28 cellular contexts compared by ENCODE assay signal in the genomic region with DNA sequence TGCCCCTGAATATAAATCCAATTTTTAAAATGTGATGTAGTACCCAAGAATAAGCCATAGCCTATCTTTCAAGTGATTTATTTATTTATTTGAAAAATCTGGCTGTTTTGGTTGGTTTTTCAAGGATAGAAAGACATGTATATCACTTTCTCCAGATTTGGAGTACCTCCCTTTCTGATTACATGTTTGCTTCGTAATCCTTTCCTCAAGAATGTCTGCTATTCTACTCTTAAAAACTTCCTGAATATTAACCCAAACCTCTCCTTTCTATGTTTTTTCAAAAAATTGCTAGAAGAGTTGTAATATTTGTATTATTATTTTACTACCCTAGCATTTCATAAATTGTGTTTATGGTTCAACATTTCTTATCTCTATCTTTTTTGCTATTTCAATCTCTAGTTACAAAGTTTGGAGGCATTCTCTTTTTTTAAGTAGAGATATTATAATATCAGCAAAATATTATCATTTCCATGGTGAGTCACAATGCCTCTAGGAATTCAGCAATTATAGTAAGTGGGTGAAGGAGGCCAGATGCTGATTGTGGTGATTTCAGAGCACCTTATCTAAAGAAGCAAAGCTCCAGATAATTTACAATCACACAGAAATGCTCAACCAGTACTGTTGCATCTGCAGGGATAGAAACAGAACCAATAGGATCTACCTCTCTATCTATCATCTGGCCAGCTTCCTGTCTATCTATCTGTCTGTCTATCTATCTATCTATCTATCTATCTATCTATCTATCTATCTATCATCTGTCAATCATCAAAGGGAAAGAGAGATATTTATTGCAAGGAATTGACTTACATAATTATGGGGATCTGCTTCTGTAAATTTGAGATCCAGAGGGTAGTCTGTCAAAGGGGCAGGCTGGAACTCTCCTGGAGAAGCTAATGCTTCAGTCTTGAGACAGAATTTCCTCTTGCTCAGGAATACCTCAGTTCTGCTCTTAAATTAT.
DNase-seq lines count a peak whose midpoint lies in the region; ATAC-seq and TF ChIP-seq lines count a peak whose summit lies in the region.
"Had no signal": no experiment of that assay in that cellular context is flagged by ENCODE, and none has a peak within 500 bp of the region (broad histone marks: within the 10 kb centered on the region; RNA-seq: fewer than 3 reads in every experiment).

No MANE protein-coding gene starts in this region.

- TF ChIP-seq POLR2A in tibial nerve (IDR thresholded peaks at IDR 0.05) = no peak
- no peak for TF ChIP-seq POLR2A in stomach (IDR thresholded peaks at IDR 0.05)

- WGBS in tibial nerve, 2 donors = 30 to 43% methylated on average over 1 of the region's 1 CpG
- WGBS in stomach, 5 donors = 38 to 61% (median 51%) methylated on average over 1 of the region's 1 CpG

- TF ChIP-seq CTCF in chondrocyte (IDR thresholded peaks at IDR 0.05) (no peak), lower lobe of right lung (IDR thresholded peaks at IDR 0.05) (no peak), tibial nerve (IDR thresholded peaks at IDR 0.05) (no peak), stomach (IDR thresholded peaks at IDR 0.05) (no peak)

- no peaks in the 10 kb centered on the region for H3K36me3 Mint-ChIP-seq in chondrocyte (ENCODE audit: low read depth)
- H3K36me3 Mint-ChIP-seq: activated naive CD8-positive, alpha-beta T cell treated with anti-CD3 and anti-CD28 coated beads for 36 hours; type B pancreatic cell had no signal

- no peaks in the 10 kb centered on the region for H3K9me3 ChIP-seq in lower lobe of right lung
- no peaks in the 10 kb centered on the region for H3K9me3 ChIP-seq in tibial nerve
- no peaks in the 10 kb centered on the region for H3K9me3 ChIP-seq in stomach
- H3K9me3 ChIP-seq: MG63 had no signal

- no peak overlapping the region for H3K4me3 Mint-ChIP-seq in chondrocyte (ENCODE audit: unreplicated experiment)
- H3K4me3 Mint-ChIP-seq: activated CD4-positive, alpha-beta T cell treated with anti-CD3 and anti-CD28 coated beads, Interleukin-2, amount 10 ng/mL, durations not matched to agents 24 days and 14 days; activated naive CD8-positive, alpha-beta T cell treated with anti-CD3 and anti-CD28 coated beads for 36 hours; activated T-helper 17 cell treated with anti-CD3 and anti-CD28 coated beads, Interleukin-2, amount 50 U/mL, for 72 hours; dendritic cell treated with granulocyte-macrophage colony-stimulating factor and Interleukin-4, amounts not matched to agents 40 ng/mL and 50 ng/mL, for 4 days; natural killer cell; stimulated activated naive CD8-positive, alpha-beta T cell treated with anti-CD3 and anti-CD28 coated beads, Interleukin-15, Interleukin-2, amounts not matched to agents 100 ng/mL and 50 ng/mL, for 24 hours; type B pancreatic cell had no signal

- no peaks in the 10 kb centered on the region for H3K4me1 ChIP-seq in lower lobe of right lung
- H3K4me1 ChIP-seq in tibial nerve = no peaks in the 10 kb centered on the region
- H3K4me1 ChIP-seq in stomach = no peaks in the 10 kb centered on the region

- no peaks in the 10 kb centered on the region for H3K27me3 ChIP-seq in lower lobe of right lung (ENCODE audit: low read depth)
- no peaks in the 10 kb centered on the region for H3K27me3 ChIP-seq in tibial nerve
- no peaks in the 10 kb centered on the region for H3K27me3 ChIP-seq in stomach
- H3K27me3 ChIP-seq: MG63 had no signal

- intact Hi-C loops in lower lobe of right lung (cut with DNase I) (no loop called here), stomach (cut with DNase I; ENCODE audit: low total_unique reads) (no loop called here)

- H3K36me3 ChIP-seq in lower lobe of right lung = no peaks in the 10 kb centered on the region
- H3K36me3 ChIP-seq in tibial nerve = no peaks in the 10 kb centered on the region
- H3K36me3 ChIP-seq in stomach = no peaks in the 10 kb centered on the region
- H3K36me3 ChIP-seq: MG63 had no signal

- DNase-seq in A172 (ENCODE audit: low spot score) (peak; percentile 54), NCI-H226 (peak; percentile 79), chondrocyte (ENCODE audit: low spot score) (no peak), myocyte (ENCODE audit: low read depth) (peak; percentile 5), lower lobe of right lung (no peak), tibial nerve (ENCODE audit: low spot score in 2 of 2) (no peak), substantia nigra (lab: John Stamatoyannopoulos, UW) (no peak), stomach (no peak)
- DNase-seq: 8988T; activated CD4-positive, alpha-beta T cell treated with anti-CD3 and anti-CD28 coated beads, Interleukin-2, amount 10 ng/mL, durations not matched to agents 24 days and 14 days; activated naive CD8-positive, alpha-beta T cell treated with anti-CD3 and anti-CD28 coated beads for 36 hours; COR-L47; DND-41; hypothalamus; MG63; natural killer cell; NCI-H146; NCI-H2171; NCI-H526 treated with DMSO at 0.1 percent for 48 hours; T-helper 1 cell had no signal

- H3K27ac Mint-ChIP-seq in chondrocyte (ENCODE audit: unreplicated experiment) = peak overlapping the region; percentile 42
- H3K27ac Mint-ChIP-seq: activated CD4-positive, alpha-beta T cell treated with anti-CD3 and anti-CD28 coated beads, Interleukin-2, amount 10 ng/mL, durations not matched to agents 24 days and 14 days; activated naive CD8-positive, alpha-beta T cell treated with anti-CD3 and anti-CD28 coated beads for 36 hours; activated T-helper 17 cell treated with anti-CD3 and anti-CD28 coated beads, Interleukin-2, amount 50 U/mL, for 72 hours; dendritic cell treated with granulocyte-macrophage colony-stimulating factor and Interleukin-4, amounts not matched to agents 40 ng/mL and 50 ng/mL, for 4 days; natural killer cell; stimulated activated naive CD8-positive, alpha-beta T cell treated with anti-CD3 and anti-CD28 coated beads, Interleukin-15, Interleukin-2, amounts not matched to agents 100 ng/mL and 50 ng/mL, for 24 hours; type B pancreatic cell had no signal

- ATAC-seq in lower lobe of right lung = no peak
- ATAC-seq: activated T-helper 17 cell treated with anti-CD3 and anti-CD28 coated beads, Interleukin-2, amount 50 U/mL, for 72 hours; HCT116; natural killer cell; Right ventricle myocardium inferior had no signal

- no peak overlapping the region for H3K4me3 ChIP-seq in lower lobe of right lung
- H3K4me3 ChIP-seq in tibial nerve = no peak overlapping the region
- no peak overlapping the region for H3K4me3 ChIP-seq in stomach
- H3K4me3 ChIP-seq: lung, MG63, skin epidermis had no signal

- H3K9me3 Mint-ChIP-seq in chondrocyte (ENCODE audit: low read depth) = no peaks in the 10 kb centered on the region
- H3K9me3 Mint-ChIP-seq: activated CD4-positive, alpha-beta T cell treated with anti-CD3 and anti-CD28 coated beads, Interleukin-2, amount 10 ng/mL, durations not matched to agents 24 days and 14 days; dendritic cell treated with granulocyte-macrophage colony-stimulating factor and Interleukin-4, amounts not matched to agents 40 ng/mL and 50 ng/mL, for 4 days had no signal

- no peaks in the 10 kb centered on the region for H3K27me3 Mint-ChIP-seq in chondrocyte (ENCODE audit: low read depth)
- H3K27me3 Mint-ChIP-seq: activated CD4-positive, alpha-beta T cell treated with anti-CD3 and anti-CD28 coated beads, Interleukin-2, amount 10 ng/mL, durations not matched to agents 24 days and 14 days; activated naive CD8-positive, alpha-beta T cell treated with anti-CD3 and anti-CD28 coated beads for 36 hours; activated T-helper 17 cell treated with anti-CD3 and anti-CD28 coated beads, Interleukin-2, amount 50 U/mL, for 72 hours; dendritic cell treated with granulocyte-macrophage colony-stimulating factor and Interleukin-4, amounts not matched to agents 40 ng/mL and 50 ng/mL, for 4 days; stimulated activated naive CD8-positive, alpha-beta T cell treated with anti-CD3 and anti-CD28 coated beads, Interleukin-15, Interleukin-2, amounts not matched to agents 100 ng/mL and 50 ng/mL, for 24 hours; type B pancreatic cell had no signal

- H3K27ac ChIP-seq in lower lobe of right lung (no peak overlapping the region), tibial nerve (no peak overlapping the region), substantia nigra (ENCODE audit: low read depth, low read length, poor library complexity, severe bottlenecking) (no peak overlapping the region), stomach (no peak overlapping the region)
- H3K27ac ChIP-seq: skin epidermis had no signal

- TF ChIP-seq EP300 in tibial nerve (IDR thresholded peaks at IDR 0.05) (no peak), stomach (IDR thresholded peaks at IDR 0.05) (no peak)

- peaks cover 31% of the 10 kb centered on the region for H3K4me1 Mint-ChIP-seq in chondrocyte (ENCODE audit: low read depth)
- H3K4me1 Mint-ChIP-seq: activated CD4-positive, alpha-beta T cell treated with anti-CD3 and anti-CD28 coated beads, Interleukin-2, amount 10 ng/mL, durations not matched to agents 24 days and 14 days; activated naive CD8-positive, alpha-beta T cell treated with anti-CD3 and anti-CD28 coated beads for 36 hours; activated T-helper 17 cell treated with anti-CD3 and anti-CD28 coated beads, Interleukin-2, amount 50 U/mL, for 72 hours; natural killer cell had no signal

Comparison
In these comparisons a context has a peak if more than half of its experiments do, and no peak if none do; other contexts are left out.
1. DNase-seq: peak in A172 (single experiment), NCI-H226 (single experiment) and myocyte (single experiment); none in chondrocyte (single experiment), lower lobe of right lung (single experiment), tibial nerve (0 of 2), substantia nigra (0 of 49) and stomach (single experiment).